13 cellular contexts compared by ENCODE assay signal in the genomic region with DNA sequence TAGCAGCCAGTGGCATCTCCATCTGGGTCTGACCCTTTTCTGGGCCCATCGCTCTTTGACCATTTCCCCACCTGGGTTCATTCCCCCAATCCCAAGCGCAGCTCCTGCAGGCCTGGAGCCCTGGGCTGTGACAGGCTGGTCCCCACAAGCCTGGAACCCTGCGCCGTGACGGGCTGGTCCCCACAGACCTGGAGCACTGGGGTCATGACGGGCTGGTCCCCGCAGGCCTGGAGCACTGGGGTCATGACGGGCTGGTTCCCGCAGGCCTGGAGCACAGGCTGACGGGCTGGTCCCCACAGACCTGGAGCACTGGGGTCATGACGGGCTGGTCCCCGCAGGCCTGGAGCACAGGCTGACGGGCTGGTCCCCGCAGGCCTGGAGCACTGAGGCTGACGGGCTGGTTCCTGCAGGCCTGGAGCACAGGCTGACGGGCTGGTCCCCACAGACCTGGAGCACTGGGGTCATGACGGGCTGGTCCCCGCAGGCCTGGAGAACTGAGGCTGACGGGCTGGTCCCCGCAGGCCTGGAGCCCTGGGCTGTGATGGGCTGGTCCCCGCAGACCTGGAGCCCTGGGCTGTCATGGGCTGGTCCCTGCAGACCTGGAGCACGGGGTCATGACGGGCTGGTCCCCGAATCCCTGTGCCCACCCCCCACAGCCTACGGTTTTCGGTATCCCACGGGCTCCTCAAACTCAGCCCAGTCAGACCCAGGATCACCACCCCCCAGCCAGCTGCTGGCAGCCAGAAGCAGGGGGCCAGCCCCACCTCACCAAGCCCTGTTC. TPM values are rescaled to one million over a fixed set of nuclear protein-coding genes. Genes with fewer than 3 reads are reported as not detected.
DNase-seq lines count a peak whose midpoint lies in the region; ATAC-seq lines count a peak whose summit lies in the region.
"Had no signal": no experiment of that assay in that cellular context is flagged by ENCODE, and none has a peak within 500 bp of the region (broad histone marks: within the 10 kb centered on the region; RNA-seq: fewer than 3 reads in every experiment).

No MANE protein-coding gene starts in this region.

- peaks cover 29% of the 10 kb centered on the region for H3K4me1 Mint-ChIP-seq in activated naive CD8-positive, alpha-beta T cell treated with anti-CD3 and anti-CD28 coated beads, Interleukin-2, amount 10 ng/mL, durations not matched to agents 7 days and 5 days
- peaks cover 41% of the 10 kb centered on the region for H3K4me1 Mint-ChIP-seq in activated naive CD8-positive, alpha-beta T cell treated with anti-CD3 and anti-CD28 coated beads, Interleukin-2, amount 50 U/mL, for 24 hours
- peaks cover 36% of the 10 kb centered on the region for H3K4me1 Mint-ChIP-seq in T-helper 17 cell

- H3K36me3 Mint-ChIP-seq in activated naive CD8-positive, alpha-beta T cell treated with anti-CD3 and anti-CD28 coated beads, Interleukin-2, amount 10 ng/mL, durations not matched to agents 7 days and 5 days = peaks cover 27% of the 10 kb centered on the region
- peaks cover 20% of the 10 kb centered on the region for H3K36me3 Mint-ChIP-seq in activated naive CD8-positive, alpha-beta T cell treated with anti-CD3 and anti-CD28 coated beads, Interleukin-2, amount 50 U/mL, for 24 hours (ENCODE audit: low read depth)
- H3K36me3 Mint-ChIP-seq in T-helper 17 cell (ENCODE audit: low read depth) = peaks cover 3% of the 10 kb centered on the region

- no peak for DNase-seq in activated naive CD8-positive, alpha-beta T cell treated with anti-CD3 and anti-CD28 coated beads, Interleukin-2, amount 10 ng/mL, durations not matched to agents 7 days and 5 days
- DNase-seq in activated naive CD8-positive, alpha-beta T cell treated with anti-CD3 and anti-CD28 coated beads, Interleukin-2, amount 50 U/mL, for 24 hours = no peak
- DNase-seq in T-helper 17 cell (no peak), left colon (no peak), substantia nigra (lab: John Stamatoyannopoulos, UW) (no peak), NCI-H2227 (lab: John Stamatoyannopoulos, UW; ENCODE audit: unreplicated experiment) (no peak), mucosa of gallbladder (ENCODE audit: low spot score) (no peak)

- POLR2A ChIA-PET in activated naive CD8-positive, alpha-beta T cell treated with anti-CD3 and anti-CD28 coated beads, Interleukin-2, amount 10 ng/mL, durations not matched to agents 7 days and 5 days (lab: Charles Lee) = interaction anchor here (1.5 to 7.8 kb wide), 4 partner anchors 16 to 28 kb away, joined by 4 to 77 read pairs (median 30); a partner anchor contains a TSS

- intact Hi-C loops in left colon (cut with DNase I, micrococcal nuclease) = loop anchor here (10.0 kb wide), 2 partner anchors 63 to 133 kb away; no protein-coding TSS in a partner anchor

- H3K27ac Mint-ChIP-seq in activated naive CD8-positive, alpha-beta T cell treated with anti-CD3 and anti-CD28 coated beads, Interleukin-2, amount 10 ng/mL, durations not matched to agents 7 days and 5 days = peak overlapping the region; percentile 93
- H3K27ac Mint-ChIP-seq in activated naive CD8-positive, alpha-beta T cell treated with anti-CD3 and anti-CD28 coated beads, Interleukin-2, amount 50 U/mL, for 24 hours = no peak overlapping the region
- H3K27ac Mint-ChIP-seq in T-helper 17 cell = peak overlapping the region; percentile 92

- H3K4me3 Mint-ChIP-seq in activated naive CD8-positive, alpha-beta T cell treated with anti-CD3 and anti-CD28 coated beads, Interleukin-2, amount 10 ng/mL, durations not matched to agents 7 days and 5 days = peak overlapping the region; percentile 65
- H3K4me3 Mint-ChIP-seq in activated naive CD8-positive, alpha-beta T cell treated with anti-CD3 and anti-CD28 coated beads, Interleukin-2, amount 50 U/mL, for 24 hours = no peak overlapping the region
- H3K4me3 Mint-ChIP-seq in T-helper 17 cell = no peak overlapping the region
- H3K4me3 Mint-ChIP-seq: T-helper 1 cell treated with Interleukin-12 subunit alpha and Interleukin-12 subunit beta and Interleukin-4 antibody, amounts not matched to agents 30 μg/mL and 1 μg/mL, for 36 hours had no signal

- no peak for ATAC-seq in activated naive CD8-positive, alpha-beta T cell treated with anti-CD3 and anti-CD28 coated beads, Interleukin-2, amount 10 ng/mL, durations not matched to agents 7 days and 5 days (ENCODE audit: low read depth)
- ATAC-seq in activated naive CD8-positive, alpha-beta T cell treated with anti-CD3 and anti-CD28 coated beads, Interleukin-2, amount 50 U/mL, for 24 hours = no peak
- ATAC-seq in T-helper 17 cell = peak; percentile 4
- peak; percentile 2 for ATAC-seq in left colon
- no peak for ATAC-seq in GM18873 (IDR thresholded peaks at IDR 0.05; ENCODE audit: low FRiP score, unreplicated experiment)

- no peaks in the 10 kb centered on the region for H3K9me3 Mint-ChIP-seq in activated naive CD8-positive, alpha-beta T cell treated with anti-CD3 and anti-CD28 coated beads, Interleukin-2, amount 10 ng/mL, durations not matched to agents 7 days and 5 days
- no peaks in the 10 kb centered on the region for H3K9me3 Mint-ChIP-seq in activated naive CD8-positive, alpha-beta T cell treated with anti-CD3 and anti-CD28 coated beads, Interleukin-2, amount 50 U/mL, for 24 hours
- H3K9me3 Mint-ChIP-seq: T-helper 1 cell treated with Interleukin-12 subunit alpha and Interleukin-12 subunit beta and Interleukin-4 antibody, amounts not matched to agents 30 μg/mL and 1 μg/mL, for 36 hours had no signal

- H3K27ac ChIP-seq in substantia nigra (ENCODE audit: low read depth, low read length, poor library complexity, severe bottlenecking) = peak overlapping the region; percentile 100
- H3K27ac ChIP-seq: GM23248 had no signal

- H3K27me3 Mint-ChIP-seq in activated naive CD8-positive, alpha-beta T cell treated with anti-CD3 and anti-CD28 coated beads, Interleukin-2, amount 10 ng/mL, durations not matched to agents 7 days and 5 days = no peaks in the 10 kb centered on the region
- H3K27me3 Mint-ChIP-seq in activated naive CD8-positive, alpha-beta T cell treated with anti-CD3 and anti-CD28 coated beads, Interleukin-2, amount 50 U/mL, for 24 hours = no peaks in the 10 kb centered on the region
- no peaks in the 10 kb centered on the region for H3K27me3 Mint-ChIP-seq in T-helper 17 cell

- no peaks in the 10 kb centered on the region for H3K9me3 ChIP-seq in T-helper 17 cell (ENCODE audit: control insufficient read depth, low read length, poor library complexity, severe bottlenecking)

RNA-seq across cellular contexts. Expression of a gene that starts 16.6 kb away (rescaled TPM):
- total RNA-seq in activated naive CD8-positive, alpha-beta T cell treated with anti-CD3 and anti-CD28 coated beads, Interleukin-2, amount 10 ng/mL, durations not matched to agents 7 days and 5 days = 100 to 1,000 TPM; 638 to 646 TPM
- total RNA-seq in T-helper 17 cell = 100 to 1,000 TPM; 609 to 822 TPM
- 100 to 1,000 TPM in 1 of 2 donors, 10 to 100 TPM in 1; 83.5 to 119 TPM for total RNA-seq in left colon
- total RNA-seq in mucosa of gallbladder = 43.9 TPM
- total RNA-seq: GM23248 had no signal

RNA-seq across cellular contexts. Expression of a gene that starts 18.7 kb away (rescaled TPM):
- total RNA-seq in activated naive CD8-positive, alpha-beta T cell treated with anti-CD3 and anti-CD28 coated beads, Interleukin-2, amount 10 ng/mL, durations not matched to agents 7 days and 5 days = 100 to 1,000 TPM; 336 to 340 TPM
- total RNA-seq in T-helper 17 cell (100 to 1,000 TPM; 352 to 481 TPM), left colon (1 to 10 TPM; 3.4 to 8.8 TPM), mucosa of gallbladder (16.2 TPM)
- total RNA-seq: GM23248, M059J had no signal

RNA-seq across cellular contexts. Expression of a gene that starts 34.3 kb away (rescaled TPM):
- not detected for total RNA-seq in activated naive CD8-positive, alpha-beta T cell treated with anti-CD3 and anti-CD28 coated beads, Interleukin-2, amount 10 ng/mL, durations not matched to agents 7 days and 5 days
- not detected for total RNA-seq in T-helper 17 cell
- not detected for total RNA-seq in left colon
- total RNA-seq in mucosa of gallbladder = not detected
- total RNA-seq: GM23248, HT1080, lung microvascular endothelial cell, M059J had no signal

RNA-seq across cellular contexts. Expression of a gene that starts 56.5 kb away (rescaled TPM):
- total RNA-seq in activated naive CD8-positive, alpha-beta T cell treated with anti-CD3 and anti-CD28 coated beads, Interleukin-2, amount 10 ng/mL, durations not matched to agents 7 days and 5 days = 10 to 100 TPM; 43.2 to 50.5 TPM
- 10 to 100 TPM; 49.5 to 68.1 TPM for total RNA-seq in T-helper 17 cell
- 100 to 1,000 TPM; 173 to 188 TPM for total RNA-seq in left colon
- total RNA-seq in mucosa of gallbladder = 142 TPM

Comparison
In these comparisons a context has a peak if more than half of its experiments do, and no peak if none do; other contexts are left out.
1. ATAC-seq: peak in T-helper 17 cell (single experiment) and left colon (single experiment); none in activated naive CD8-positive, alpha-beta T cell treated with anti-CD3 and anti-CD28 coated beads, Interleukin-2, amount 10 ng/mL, durations not matched to agents 7 days and 5 days (single experiment), activated naive CD8-positive, alpha-beta T cell treated with anti-CD3 and anti-CD28 coated beads, Interleukin-2, amount 50 U/mL, for 24 hours (single experiment) and GM18873 (single experiment).
2. RNA of a gene that starts 16.6 kb away (total RNA-seq): 609 to 822 TPM in T-helper 17 cell and 638 to 646 TPM in activated naive CD8-positive, alpha-beta T cell treated with anti-CD3 and anti-CD28 coated beads, Interleukin-2, amount 10 ng/mL, durations not matched to agents 7 days and 5 days; 83.5 to 119 TPM in left colon and 43.9 TPM in mucosa of gallbladder (single experiment); every median in the first group is over 4 times any median in the second.
3. RNA of a gene that starts 18.7 kb away (total RNA-seq): 352 to 481 TPM in T-helper 17 cell and 336 to 340 TPM in activated naive CD8-positive, alpha-beta T cell treated with anti-CD3 and anti-CD28 coated beads, Interleukin-2, amount 10 ng/mL, durations not matched to agents 7 days and 5 days; 16.2 TPM in mucosa of gallbladder (single experiment) and 3.4 to 8.8 TPM in left colon; every median in the first group is over 10 times any median in the second.